Comparison of ENCODE assay signal across 7 cellular contexts in the genomic region with DNA sequence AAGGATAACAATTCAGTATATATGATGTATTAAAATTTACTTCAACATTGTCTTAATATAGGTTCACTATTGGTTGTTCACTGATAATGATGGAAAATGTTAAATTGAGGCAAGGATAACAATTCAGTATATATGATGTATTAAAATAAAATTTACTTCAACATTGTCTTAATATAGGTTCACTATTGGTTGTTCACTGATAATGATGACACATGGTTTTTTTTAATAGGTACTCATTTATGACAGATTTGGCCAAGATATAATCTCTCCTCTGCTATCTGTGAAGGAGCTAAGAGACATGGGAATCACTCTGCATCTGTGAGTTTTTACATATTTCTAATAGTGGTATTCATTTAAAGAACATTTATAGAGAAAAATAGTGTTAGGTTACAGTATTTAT.
"Had no signal": no experiment of that assay in that cellular context is flagged by ENCODE, and none has a peak within 500 bp of the region (broad histone marks: within the 10 kb centered on the region; RNA-seq: fewer than 3 reads in every experiment).

No MANE protein-coding gene starts in this region.

- H3K4me2 ChIP-seq: KMS-11 had no signal

- H2AFZ ChIP-seq: GM23248 had no signal

- H3K9ac ChIP-seq: GM23248, KMS-11 had no signal

- H3K4me3 ChIP-seq: GM23248, HAP-1 had no signal

- DNase-seq: GM23248, GOT3, H7, HFFc6, KBM-7 had no signal

- H3K9me3 Mint-ChIP-seq: HFFc6 had no signal

- H3K9me3 ChIP-seq: HAP-1 had no signal

- H3K4me1 ChIP-seq: HAP-1 had no signal

- H3K27ac ChIP-seq: GM23248, KMS-11 had no signal
